In genomic region chr12:120800665-120801064, GRCh38 we compare ENCODE assay signal across 1 cellular context.
TF ChIP-seq lines count a peak whose summit lies in the region.

No MANE protein-coding gene starts in this region.

TF ChIP-seq in WTC11, 78 proteins besides CTCF, POLR2A, EP300 and RAD21 (continued from another document):
- TF ChIP-seq MAX (CRISPR knock-in tag; IDR thresholded peaks at IDR 0.05) (no peak), OVOL2 (CRISPR knock-in tag; IDR thresholded peaks at IDR 0.05; ENCODE audit: borderline replicate concordance) (no peak), ZNF317 (CRISPR knock-in tag; IDR thresholded peaks at IDR 0.05; ENCODE audit: borderline replicate concordance, low read depth) (no peak), USF2 (CRISPR knock-in tag; IDR thresholded peaks at IDR 0.05) (no peak), ARID4B (CRISPR knock-in tag; IDR thresholded peaks at IDR 0.05; ENCODE audit: borderline replicate concordance) (no peak), FOXP4 (CRISPR knock-in tag; IDR thresholded peaks at IDR 0.05) (no peak), ZNF263 (CRISPR knock-in tag; IDR thresholded peaks at IDR 0.05; ENCODE audit: low read depth) (no peak), TCF7 (CRISPR knock-in tag; IDR thresholded peaks at IDR 0.05; ENCODE audit: low read depth) (no peak), RELA (CRISPR knock-in tag; IDR thresholded peaks at IDR 0.05; ENCODE audit: borderline replicate concordance) (no peak)
